ENCODE assay signal across 10 cellular contexts in genomic region chr2:43305006-43305405, GRCh38.
DNase-seq lines count a peak whose midpoint lies in the region; ATAC-seq and TF ChIP-seq lines count a peak whose summit lies in the region.
"Had no signal": no experiment of that assay in that cellular context is flagged by ENCODE, and none has a peak within 500 bp of the region (broad histone marks: within the 10 kb centered on the region; RNA-seq: fewer than 3 reads in every experiment).

No MANE protein-coding gene starts in this region.

- H3K27ac ChIP-seq in ACC112 (ENCODE audit: low read depth, low read length) (peak overlapping the region; percentile 52), body of pancreas (peak overlapping the region in 3 of 4 donors; percentile 7 to 67 (median 44)), psoas muscle (peak overlapping the region; percentile 65)

- H3K4me1 ChIP-seq in ACC112 (ENCODE audit: control insufficient read depth, insufficient read depth, low read length, unreplicated experiment) (peaks cover 5% of the 10 kb centered on the region), body of pancreas (peaks cover 43% of the 10 kb centered on the region), psoas muscle (peaks cover 28% of the 10 kb centered on the region)

- ATAC-seq in body of pancreas, result peak; percentile 61
- ATAC-seq in left cardiac atrium, result peak; percentile 65 to 79
- ATAC-seq in psoas muscle, result peak in 2 of 4 donors; percentile 16 to 54
- no peak for ATAC-seq in GM19455 (IDR thresholded peaks at IDR 0.05; ENCODE audit: unreplicated experiment)

- H3K9me3 ChIP-seq in body of pancreas (no peaks in the 10 kb centered on the region), psoas muscle (no peaks in the 10 kb centered on the region)

- no peak for DNase-seq in body of pancreas
- DNase-seq in left cardiac atrium, result no peak
- no peak for DNase-seq in psoas muscle
- no peak for DNase-seq in DMS114 treated with DMSO at 0.1 percent for 48 hours (lab: John Stamatoyannopoulos, UW; ENCODE audit: unreplicated experiment)
- no peak for DNase-seq in NCI-H69 (lab: John Stamatoyannopoulos, UW)
- no peak for DNase-seq in activated CD4-positive, alpha-beta T cell treated with anti-CD3 and anti-CD28 coated beads for 48 hours
- DNase-seq: NCI-H2081 treated with DMSO at 0.1 percent for 48 hours, SHP77 treated with DMSO at 0.1 percent for 48 hours had no signal

- 0 to 3% methylated on average over 2 of the region's 2 CpGs for WGBS in body of pancreas, 2 donors
- WGBS in psoas muscle, 3 donors, result 10 to 25% (median 19%) methylated on average over 2 of the region's 2 CpGs

- H3K36me3 ChIP-seq in ACC112 (ENCODE audit: insufficient read depth, low read length), result no peaks in the 10 kb centered on the region
- H3K36me3 ChIP-seq in body of pancreas (replicated peaks in 1 of 2; ENCODE audit: insufficient read depth in 1 of 2, low read depth in 2 of 2), result no peaks in the 10 kb centered on the region
- H3K36me3 ChIP-seq in psoas muscle (ENCODE audit: insufficient read depth in 1 of 2, low read depth in 1 of 2), result no peaks in the 10 kb centered on the region

- H2AFZ ChIP-seq in ACC112 (ENCODE audit: low read length, unreplicated experiment), result no peak overlapping the region

- no peak for TF ChIP-seq POLR2A in body of pancreas (IDR thresholded peaks at IDR 0.05)

- H3K79me2 ChIP-seq in ACC112 (ENCODE audit: control insufficient read depth, insufficient read depth, low read length, unreplicated experiment), result no peaks in the 10 kb centered on the region

- H3K27me3 ChIP-seq in ACC112 (ENCODE audit: insufficient read depth, low read length) (no peaks in the 10 kb centered on the region), body of pancreas (no peaks in the 10 kb centered on the region), psoas muscle (ENCODE audit: insufficient read depth in 3 of 3, low read length in 2 of 3) (no peaks in the 10 kb centered on the region)

- H3K4me3 ChIP-seq in ACC112 (ENCODE audit: low read depth, low read length), result no peak overlapping the region
- no peak overlapping the region for H3K4me3 ChIP-seq in body of pancreas
- no peak overlapping the region for H3K4me3 ChIP-seq in psoas muscle

- intact Hi-C loops in body of pancreas (cut with DNase I), result no loop called here
- intact Hi-C loops in left cardiac atrium (cut with DNase I), result loop anchor here in 1 of 2 donors (10.0 kb wide), 1 partner anchor 180 kb away; no protein-coding TSS in a partner anchor
- intact Hi-C loops in psoas muscle (cut with DNase I), result no loop called here

- TF ChIP-seq CTCF in body of pancreas (IDR thresholded peaks at IDR 0.05) (no peak), psoas muscle (IDR thresholded peaks at IDR 0.05) (no peak)
